23 cellular contexts compared by ENCODE assay signal in the genomic region with DNA sequence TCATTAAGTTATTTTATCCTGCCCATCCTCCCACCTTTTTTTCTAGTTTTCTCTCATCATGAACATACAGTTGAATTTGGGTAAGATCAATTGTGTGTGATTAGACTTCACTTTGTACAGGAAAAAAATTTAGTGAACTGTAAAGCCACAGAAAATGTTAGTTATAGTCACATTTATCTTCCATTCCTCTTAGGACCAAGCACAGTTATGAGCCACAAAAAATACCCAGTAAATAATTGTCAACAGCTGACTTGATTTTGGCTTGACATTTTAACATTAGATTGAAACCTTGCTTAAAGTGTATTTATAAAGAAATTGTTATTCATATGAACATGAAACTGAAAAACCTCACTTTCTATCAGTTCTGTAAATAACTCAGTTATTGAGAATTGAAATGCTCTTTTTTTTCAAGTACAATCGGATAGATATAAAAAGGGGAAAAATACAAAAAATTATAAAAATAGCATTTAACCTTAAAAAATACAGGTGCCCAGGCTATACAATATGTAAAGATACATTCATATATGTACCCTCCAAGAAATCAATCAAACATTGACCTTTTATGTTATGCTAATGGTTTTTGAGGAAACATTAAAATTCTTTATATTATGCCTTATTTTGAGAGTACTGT.
"Had no signal": no experiment of that assay in that cellular context is flagged by ENCODE, and none has a peak within 500 bp of the region (broad histone marks: within the 10 kb centered on the region; RNA-seq: fewer than 3 reads in every experiment).

No MANE protein-coding gene starts in this region.

- H3K4me2 ChIP-seq: PC-9 had no signal

- ATAC-seq: Right ventricle myocardium inferior, SK-N-SH treated with all-trans-retinoic acid at 6 μM for 48 hours had no signal

- H3K27ac ChIP-seq: PC-9, Peyer's patch, SJCRH30 had no signal

- H3K27me3 ChIP-seq: MG63, Peyer's patch, SJCRH30 had no signal

- H3K4me1 ChIP-seq: Peyer's patch had no signal

- H3K36me3 ChIP-seq: MG63, Peyer's patch, SJCRH30 had no signal

- H2AFZ ChIP-seq: PC-9 had no signal

- H3K9me3 ChIP-seq: MG63, Peyer's patch, SJCRH30 had no signal

- H3K4me3 ChIP-seq: MG63, PC-9, Peyer's patch, SJCRH30 had no signal

- DNase-seq: IMR-90; KG1; MG63; NCI-H1092; NCI-H1105 treated with DMSO at 0.1 percent for 48 hours; NCI-H1417 treated with DMSO at 0.1 percent for 48 hours; NCI-H146; NCI-H1694 treated with DMSO at 0.1 percent for 48 hours; NCI-H1930; NCI-H2081; NCI-H2107; NCI-H2227 treated with DMSO at 0.1 percent for 48 hours; NCI-H510A; NCI-H524 treated with DMSO at 0.1 percent for 48 hours; NCI-H69; NCI-H774; NK-92 treated with Interleukin-12 subunit alpha and Interleukin-12 subunit beta, amount 100 ng/mL, for 24 hours; PC-9; Peyer's patch; SHP77 treated with DMSO at 0.1 percent for 48 hours; SJCRH30 had no signal
